Comparison of ENCODE assay signal across 8 cellular contexts in genomic region chr11:45102810-45103621, GRCh38. TPM values are rescaled to one million over a fixed set of nuclear protein-coding genes. Genes with fewer than 3 reads are reported as not detected.
DNase-seq lines count a peak whose midpoint lies in the region; ATAC-seq and TF ChIP-seq lines count a peak whose summit lies in the region.

No MANE protein-coding gene starts in this region.

- DNase-seq in NCI-H446 treated with DMSO at 0.1 percent for 48 hours (lab: John Stamatoyannopoulos, UW) (peak; percentile 93), ecto neural progenitor cell (ENCODE audit: low spot score) (peak; percentile 82), mesothelial cell of epicardium (ENCODE audit: low spot score in 2 of 2, unreplicated experiment in 2 of 2) (peak in 1 of 2 experiments; percentile 65)
- peak; percentile 46 for DNase-seq in activated CD4-positive, alpha-beta T cell treated with anti-CD3 and anti-CD28 coated beads, Interleukin-2, amount 50 U/mL, for 1 hour
- DNase-seq in stimulated activated naive B cell treated with anti-CD40 and anti-IgM and Interleukin-4, amounts not matched to agents 10 μg/mL and 1 μg/mL and 100 μg/mL, for 72 hours, result peak; percentile 82

- H3K27ac Mint-ChIP-seq in mesothelial cell of epicardium, result no peak overlapping the region
- peak overlapping the region; percentile 21 for H3K27ac Mint-ChIP-seq in stimulated activated naive B cell treated with anti-CD40 and anti-IgM and Interleukin-4, amounts not matched to agents 10 μg/mL and 1 μg/mL and 100 μg/mL, for 72 hours

- peaks cover 43% of the 10 kb centered on the region for H3K27me3 Mint-ChIP-seq in mesothelial cell of epicardium (ENCODE audit: low read depth)
- H3K27me3 Mint-ChIP-seq in stimulated activated naive B cell treated with anti-CD40 and anti-IgM and Interleukin-4, amounts not matched to agents 10 μg/mL and 1 μg/mL and 100 μg/mL, for 72 hours, result peaks cover 20 to 21% of the 10 kb centered on the region in 2 donors

- peak; percentile 94 for ATAC-seq in HG02870 (IDR thresholded peaks at IDR 0.05; ENCODE audit: unreplicated experiment)
- peak; percentile 99 for ATAC-seq in stimulated activated naive B cell treated with anti-CD40 and anti-IgM and Interleukin-4, amounts not matched to agents 10 μg/mL and 1 μg/mL and 100 μg/mL, for 72 hours (replicated peaks)

- H3K27ac ChIP-seq in 22Rv1, result no peak overlapping the region

- no peaks in the 10 kb centered on the region for H3K4me1 Mint-ChIP-seq in mesothelial cell of epicardium
- H3K4me1 Mint-ChIP-seq in stimulated activated naive B cell treated with anti-CD40 and anti-IgM and Interleukin-4, amounts not matched to agents 10 μg/mL and 1 μg/mL and 100 μg/mL, for 72 hours, result peaks cover 29 to 44% of the 10 kb centered on the region in 2 donors

- H3K4me3 Mint-ChIP-seq in mesothelial cell of epicardium, result no peak overlapping the region
- peak overlapping the region; percentile 83 to 86 for H3K4me3 Mint-ChIP-seq in stimulated activated naive B cell treated with anti-CD40 and anti-IgM and Interleukin-4, amounts not matched to agents 10 μg/mL and 1 μg/mL and 100 μg/mL, for 72 hours

- H3K36me3 Mint-ChIP-seq in mesothelial cell of epicardium, result no peaks in the 10 kb centered on the region
- H3K36me3 Mint-ChIP-seq in stimulated activated naive B cell treated with anti-CD40 and anti-IgM and Interleukin-4, amounts not matched to agents 10 μg/mL and 1 μg/mL and 100 μg/mL, for 72 hours, result no peaks in the 10 kb centered on the region

- TF ChIP-seq CTCF in 22Rv1 (IDR thresholded peaks at IDR 0.05) (peak; percentile 93), GM12873 (IDR thresholded peaks at IDR 0.05; ENCODE audit: insufficient read depth, low read depth, low read length, missing control alignments) (peak; percentile 80), mesothelial cell of epicardium (IDR thresholded peaks at IDR 0.05; ENCODE audit: unreplicated experiment) (peak; percentile 87)

- no peaks in the 10 kb centered on the region for H3K9me3 Mint-ChIP-seq in mesothelial cell of epicardium
- no peaks in the 10 kb centered on the region for H3K9me3 Mint-ChIP-seq in stimulated activated naive B cell treated with anti-CD40 and anti-IgM and Interleukin-4, amounts not matched to agents 10 μg/mL and 1 μg/mL and 100 μg/mL, for 72 hours

RNA-seq across cellular contexts. Expression of gene PRDM11, which starts 43.4 kb away (rescaled TPM):
- 56.9 to 60.9 TPM (median 60.2 TPM) in 3 replicates for total RNA-seq in mesothelial cell of epicardium
